ENCODE assay signal across 1 cellular context in the genomic region with DNA sequence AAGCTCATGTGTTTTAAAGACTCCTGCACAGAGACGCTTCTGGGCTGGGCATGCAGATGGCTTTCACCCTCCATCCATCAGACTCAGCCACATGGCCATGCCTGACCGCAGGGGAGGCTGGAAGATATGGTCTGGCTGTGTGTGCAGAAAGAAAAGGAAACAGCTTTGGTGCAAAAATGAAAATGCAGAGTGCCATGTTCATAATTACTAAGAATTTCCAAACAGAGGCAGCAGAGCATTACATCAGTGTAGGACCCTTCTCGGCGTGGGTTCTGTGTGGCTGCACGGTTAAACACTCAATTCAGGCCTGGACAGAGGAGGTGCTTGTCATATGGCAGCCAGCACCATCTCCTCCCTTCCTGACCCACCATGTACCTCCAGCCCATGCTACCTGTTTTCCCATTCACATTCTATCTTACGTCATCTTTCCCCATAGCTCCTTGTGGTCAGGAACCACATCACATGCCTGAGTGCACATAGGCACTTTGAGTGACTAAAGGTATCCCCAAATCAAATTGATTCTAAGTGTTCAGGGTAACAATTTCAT.
TF ChIP-seq lines count a peak whose summit lies in the region.

No MANE protein-coding gene starts in this region.

TF ChIP-seq in WTC11, 78 proteins besides CTCF, POLR2A, EP300 and RAD21 (continued from another document):
- no peak for TF ChIP-seq IRF2 (CRISPR knock-in tag; IDR thresholded peaks at IDR 0.05; ENCODE audit: borderline replicate concordance, low read depth)
- no peak for TF ChIP-seq E2F4 (CRISPR knock-in tag; IDR thresholded peaks at IDR 0.05; ENCODE audit: borderline replicate concordance, low read depth)
- TF ChIP-seq ESRRA (CRISPR knock-in tag; IDR thresholded peaks at IDR 0.05; ENCODE audit: borderline replicate concordance): no peak
